Comparison of ENCODE assay signal across 26 cellular contexts in the genomic region with DNA sequence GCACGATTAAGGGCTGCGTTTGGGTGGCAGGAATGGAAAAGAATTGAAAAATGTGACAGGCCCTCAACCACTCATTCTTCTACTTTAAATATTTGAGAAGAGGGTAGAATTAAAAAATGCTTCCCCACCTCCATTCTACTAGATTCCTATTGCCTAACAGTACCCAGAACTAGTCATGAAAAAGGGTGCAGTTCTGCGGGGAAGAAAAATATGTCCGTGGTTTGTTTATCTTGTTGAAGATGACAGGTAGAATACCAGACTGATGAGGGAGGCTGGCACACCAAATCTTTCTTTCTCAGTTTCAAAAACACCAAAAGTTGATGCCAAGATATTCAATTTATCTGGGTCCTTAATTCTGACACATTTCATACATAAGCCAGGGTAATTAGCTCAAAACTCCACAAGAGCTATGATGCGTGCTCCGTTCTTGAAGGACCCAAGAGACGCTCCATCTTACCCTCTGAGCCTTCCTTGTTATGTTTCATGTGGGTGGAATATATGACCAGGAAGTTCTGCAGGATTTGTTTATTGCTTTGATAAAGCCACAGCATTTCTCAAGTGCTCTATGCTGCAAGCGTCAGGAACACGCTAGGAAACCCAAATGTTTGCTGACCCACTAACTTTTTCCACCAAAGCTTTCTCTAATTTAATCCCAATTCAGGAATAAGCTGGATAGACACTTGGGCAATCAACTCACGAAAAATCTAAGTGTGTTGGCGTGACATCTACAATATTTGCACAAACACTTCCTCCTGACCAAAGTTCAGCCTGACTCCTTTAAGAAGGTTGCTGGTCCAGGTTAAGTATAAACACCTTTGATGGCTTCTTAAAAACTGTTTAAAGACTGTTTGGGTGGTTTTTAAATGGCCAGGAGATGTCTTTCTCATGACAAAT. TPM values are rescaled to one million over a fixed set of nuclear protein-coding genes. Genes with fewer than 3 reads are reported as not detected.
DNase-seq lines count a peak whose midpoint lies in the region; ATAC-seq and TF ChIP-seq lines count a peak whose summit lies in the region.
"Had no signal": no experiment of that assay in that cellular context is flagged by ENCODE, and none has a peak within 500 bp of the region (broad histone marks: within the 10 kb centered on the region; RNA-seq: fewer than 3 reads in every experiment).

No MANE protein-coding gene starts in this region.

- H3K9me3 ChIP-seq in PC-9 (ENCODE audit: insufficient read depth, low read depth): no peaks in the 10 kb centered on the region
- H3K9me3 ChIP-seq in spleen: no peaks in the 10 kb centered on the region

- no peaks in the 10 kb centered on the region for H3K9me2 ChIP-seq in PC-9 (ENCODE audit: insufficient read depth)

- H3K4me3 ChIP-seq in AG09309 (ENCODE audit: control insufficient read depth, low read depth, low read length) (no peak overlapping the region), PC-9 (no peak overlapping the region), epithelial cell of esophagus (ENCODE audit: low read length) (no peak overlapping the region), spleen (no peak overlapping the region)
- H3K4me3 ChIP-seq: dorsolateral prefrontal cortex had no signal

- peaks cover 9% of the 10 kb centered on the region; the same call in 1 of the 2 replicates for H3F3A ChIP-seq in PC-9 (ENCODE audit: insufficient read depth, low read depth)

- POLR2A ChIA-PET in PC-9 (lab: Charles Lee; ENCODE audit: unreplicated experiment): interaction anchor here (0.6 kb wide), 1 partner anchor 20 kb away, joined by 5 read pairs; no protein-coding TSS in a partner anchor

- H3K27me3 ChIP-seq in PC-9 (ENCODE audit: insufficient read depth, low read depth) (no peaks in the 10 kb centered on the region), spleen (replicated peaks in 1 of 7) (peaks cover 0 to 12% (median 0%) of the 10 kb centered on the region in 7 donors)
- H3K27me3 ChIP-seq: dorsolateral prefrontal cortex had no signal

- H3K4me1 ChIP-seq in PC-9 (replicated peaks; ENCODE audit: insufficient read depth) (peaks cover 8% of the 10 kb centered on the region), spleen (no peaks in the 10 kb centered on the region)

- CTCF ChIA-PET in PC-9 (lab: Charles Lee): interaction anchor here (0.6 kb wide), 1 partner anchor 34 kb away, joined by 3 read pairs; no protein-coding TSS in a partner anchor

- 60 to 73% (median 66%) methylated on average over 11 of the region's 11 CpGs for WGBS in spleen, 5 donors

- H3K36me3 ChIP-seq in PC-9 (ENCODE audit: low read depth) (no peaks in the 10 kb centered on the region), spleen (no peaks in the 10 kb centered on the region)

- 0 out of 2 replicates have a peak overlapping the region, but pooled peaks have one; percentile 6 for H3K4me2 ChIP-seq in PC-9

- H3K27ac ChIP-seq in PC-9 (peak overlapping the region; percentile 43), spleen (no peak overlapping the region)
- H3K27ac ChIP-seq: dorsolateral prefrontal cortex had no signal

- DNase-seq in AG09309 (ENCODE audit: low read depth) (peak; percentile 38), PC-9 (peak in 1 of 2 experiments; percentile 62), epithelial cell of esophagus (ENCODE audit: low read depth) (peak; percentile 75), mucosa of gallbladder (ENCODE audit: low spot score) (peak; percentile 26), spleen (no peak)
- DNase-seq: activated CD4-positive, alpha-beta memory T cell treated with anti-CD3 and anti-CD28 coated beads for 36 hours; activated CD4-positive, CD25-positive, alpha-beta regulatory T cell; activated effector memory CD4-positive, alpha-beta T cell treated with anti-CD3 and anti-CD28 coated beads, Interleukin-2, amount 50 U/mL, for 16 hours; activated naive CD8-positive, alpha-beta T cell treated with anti-CD3 and anti-CD28 coated beads, Interleukin-2, amount 50 U/mL, for 24 hours; dorsolateral prefrontal cortex; MV-4-11; naive thymus-derived CD4-positive, alpha-beta T cell; NCI-H1694 treated with DMSO at 0.1 percent for 48 hours; NCI-H2171 treated with DMSO at 0.1 percent for 48 hours; NCI-H526 treated with DMSO at 0.1 percent for 48 hours; retina; stimulated activated CD4-positive, alpha-beta T cell treated with anti-CD3 and anti-CD28 coated beads, Interleukin-12 subunit alpha, Interleukin-12 subunit beta, amount 100 ng/mL, for 4 hours; T1000 had no signal

- no peak for TF ChIP-seq POLR2A in spleen (IDR thresholded peaks at IDR 0.05)

- intact Hi-C loops in PC-9 (cut with micrococcal nuclease; ENCODE audit: unreplicated experiment): no loop called here
- intact Hi-C loops in spleen (cut with DNase I; ENCODE audit: low total_unique reads): no loop called here

- no peaks in the 10 kb centered on the region for H3K79me2 ChIP-seq in PC-9 (ENCODE audit: low read depth)

- no peak overlapping the region for H2AFZ ChIP-seq in PC-9

- H4K20me1 ChIP-seq in PC-9 (ENCODE audit: insufficient read depth): no peaks in the 10 kb centered on the region

- ATAC-seq in HG03432 (IDR thresholded peaks at IDR 0.05; ENCODE audit: unreplicated experiment) (no peak), HG03521 (IDR thresholded peaks at IDR 0.05; ENCODE audit: unreplicated experiment) (no peak), GM18861 (IDR thresholded peaks at IDR 0.05; ENCODE audit: unreplicated experiment) (no peak)
- ATAC-seq: activated naive CD8-positive, alpha-beta T cell treated with anti-CD3 and anti-CD28 coated beads, Interleukin-2, amount 50 U/mL, for 24 hours; naive thymus-derived CD4-positive, alpha-beta T cell had no signal

- BruUV-seq in PC-9 (replicated peaks; lab: Mats Ljungman, UMichigan): no TSS peak

- TF ChIP-seq CTCF in AG09309 (IDR thresholded peaks at IDR 0.05; ENCODE audit: control insufficient read depth, insufficient read depth, low read depth, low read length, missing control alignments) (no peak), PC-9 (conservative IDR thresholded peaks at IDR 0.05) (no peak), epithelial cell of esophagus (IDR thresholded peaks at IDR 0.05; ENCODE audit: insufficient read depth, low read depth, low read length, missing control alignments) (no peak), spleen (IDR thresholded peaks at IDR 0.05 in 8 of 11, conservative IDR thresholded peaks at IDR 0.05 in 3 of 11) (no peak)

RNA-seq across cellular contexts. Expression of gene GAN, which starts 20.6 kb away (rescaled TPM):
- total RNA-seq in PC-9 (2021): 11.9 TPM in 2 replicates
- total RNA-seq in mucosa of gallbladder: 11.6 TPM
- total RNA-seq in spleen: 10 to 100 TPM in 1 of 7 donors, 1 to 10 TPM in 6; 4.5 to 10.3 (median 6.1) TPM
- polyA plus RNA-seq in spleen: under 1 TPM; 0.54 to 0.77 (median 0.58) TPM

RNA-seq across cellular contexts. Expression of gene BCO1, which starts 55.7 kb away (rescaled TPM):
- total RNA-seq in PC-9 (2021): 1.4 and 1.5 TPM in 2 replicates
- total RNA-seq in mucosa of gallbladder: 6.6 TPM
- total RNA-seq in spleen: not detected
- not detected for polyA plus RNA-seq in spleen
- total RNA-seq: activated CD4-positive, alpha-beta memory T cell treated with anti-CD3 and anti-CD28 coated beads for 36 hours; cardiac septum; G401; H1; lung microvascular endothelial cell; naive thymus-derived CD4-positive, alpha-beta T cell; osteocyte had no signal
- polyA plus RNA-seq: naive thymus-derived CD4-positive, alpha-beta T cell had no signal
